Comparison of ENCODE assay signal across 1 cellular context in genomic region chr18:4454548-4455112, GRCh38.
TF ChIP-seq lines count a peak whose summit lies in the region.

No MANE protein-coding gene starts in this region.

TF ChIP-seq in SK-N-SH, 30 proteins besides CTCF, POLR2A, EP300 and RAD21 (continued from another document):
- TF ChIP-seq, protein P1, sequence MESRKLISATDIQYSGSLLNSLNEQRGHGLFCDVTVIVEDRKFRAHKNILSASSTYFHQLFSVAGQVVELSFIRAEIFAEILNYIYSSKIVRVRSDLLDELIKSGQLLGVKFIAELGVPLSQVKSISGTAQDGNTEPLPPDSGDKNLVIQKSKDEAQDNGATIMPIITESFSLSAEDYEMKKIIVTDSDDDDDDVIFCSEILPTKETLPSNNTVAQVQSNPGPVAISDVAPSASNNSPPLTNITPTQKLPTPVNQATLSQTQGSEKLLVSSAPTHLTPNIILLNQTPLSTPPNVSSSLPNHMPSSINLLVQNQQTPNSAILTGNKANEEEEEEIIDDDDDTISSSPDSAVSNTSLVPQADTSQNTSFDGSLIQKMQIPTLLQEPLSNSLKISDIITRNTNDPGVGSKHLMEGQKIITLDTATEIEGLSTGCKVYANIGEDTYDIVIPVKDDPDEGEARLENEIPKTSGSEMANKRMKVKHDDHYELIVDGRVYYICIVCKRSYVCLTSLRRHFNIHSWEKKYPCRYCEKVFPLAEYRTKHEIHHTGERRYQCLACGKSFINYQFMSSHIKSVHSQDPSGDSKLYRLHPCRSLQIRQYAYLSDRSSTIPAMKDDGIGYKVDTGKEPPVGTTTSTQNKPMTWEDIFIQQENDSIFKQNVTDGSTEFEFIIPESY (IDR thresholded peaks at IDR 0.05; ENCODE audit: borderline replicate concordance, low read depth), result no peak
- TF ChIP-seq GATA2 (CRISPR knock-in tag; IDR thresholded peaks at IDR 0.05) (no peak), REST (IDR thresholded peaks at IDR 0.05; ENCODE audit: low read depth, low read length) (no peak), RFX5 (IDR thresholded peaks at IDR 0.05; ENCODE audit: low read length) (no peak), JUND (IDR thresholded peaks at IDR 0.05) (no peak), TAF1 (IDR thresholded peaks at IDR 0.05; ENCODE audit: borderline replicate concordance, low read depth, low read length) (no peak), FOXM1 (IDR thresholded peaks at IDR 0.05; ENCODE audit: low read depth) (no peak)
